ENCODE assay signal across 18 cellular contexts in the genomic region with DNA sequence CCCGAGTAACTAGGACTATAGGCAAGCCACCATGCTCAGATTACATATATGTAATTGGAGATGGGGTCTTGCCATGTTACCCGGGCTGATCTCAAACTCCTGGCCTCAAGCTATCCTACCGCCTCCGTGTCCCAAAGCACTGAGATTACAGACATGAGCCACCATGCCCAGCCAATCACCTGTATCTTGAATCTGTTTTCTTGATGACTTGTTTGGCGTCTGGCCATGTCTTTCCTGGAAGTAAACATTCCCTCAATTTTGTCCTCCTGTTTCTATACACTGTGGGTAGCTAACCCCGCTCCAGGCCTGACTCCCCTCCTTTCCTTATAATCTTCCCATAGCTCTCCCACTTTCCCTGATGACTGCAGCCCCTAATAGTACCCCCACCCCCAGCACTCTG.
A peak's percentile ranks its signal among the peaks of the same experiment; 100 is the strongest.
DNase-seq lines count a peak whose midpoint lies in the region; ATAC-seq, FAIRE-seq and TF ChIP-seq lines count a peak whose summit lies in the region.
"Had no signal": no experiment of that assay in that cellular context is flagged by ENCODE, and none has a peak within 500 bp of the region (broad histone marks: within the 10 kb centered on the region; RNA-seq: fewer than 3 reads in every experiment).

No MANE protein-coding gene starts in this region.

- no peak overlapping the region for H3K4me3 ChIP-seq in kidney (ENCODE audit: low read length in 2 of 2)
- no peak overlapping the region for H3K4me3 ChIP-seq in uterus
- H3K4me3 ChIP-seq: BLaER1 had no signal

- peaks cover 9% of the 10 kb centered on the region for H3K9me3 Mint-ChIP-seq in chondrocyte (ENCODE audit: low read depth)
- peaks cover 5% of the 10 kb centered on the region for H3K9me3 Mint-ChIP-seq in activated T-helper 1 cell treated with anti-CD3 and anti-CD28 coated beads, Interleukin-12 subunit alpha, Interleukin-12 subunit beta, Interleukin-2, Interleukin-4 antibody, amounts not matched to agents 30 ng/mL and 10 ng/mL and 1 ng/mL, durations not matched to agents 14 hours and 24 hours and 36 hours

- H3K4me1 ChIP-seq in kidney (ENCODE audit: control insufficient read depth in 1 of 2, insufficient read depth in 1 of 2, low read depth in 1 of 2, low read length in 2 of 2) (no peaks in the 10 kb centered on the region), uterus (no peaks in the 10 kb centered on the region)
- H3K4me1 ChIP-seq: Caco-2 had no signal

- H3K9me3 ChIP-seq in kidney (ENCODE audit: control insufficient read depth in 1 of 2, low read length in 2 of 2) (no peaks in the 10 kb centered on the region), uterus (no peaks in the 10 kb centered on the region)
- H3K9me3 ChIP-seq: Caco-2 had no signal

- H3K27me3 ChIP-seq in uterus: no peaks in the 10 kb centered on the region
- H3K27me3 ChIP-seq: BLaER1 had no signal

- H3K36me3 ChIP-seq in kidney (ENCODE audit: control insufficient read depth in 1 of 2, insufficient read depth in 2 of 2, low read length in 2 of 2) (no peaks in the 10 kb centered on the region), uterus (no peaks in the 10 kb centered on the region)
- H3K36me3 ChIP-seq: BLaER1 had no signal

- peak; percentile 4 for DNase-seq in NCI-H1105 treated with DMSO at 0.1 percent for 48 hours (lab: John Stamatoyannopoulos, UW)
- no peak for DNase-seq in NCI-H1105 (lab: John Stamatoyannopoulos, UW)
- DNase-seq in M059J (ENCODE audit: low read depth): peak; percentile 23
- peak; percentile 6 for DNase-seq in chondrocyte (ENCODE audit: low spot score)
- peak; percentile 16 for DNase-seq in kidney
- no peak for DNase-seq in activated T-helper 1 cell treated with anti-CD3 and anti-CD28 coated beads, Interleukin-12 subunit alpha, Interleukin-12 subunit beta, Interleukin-2, Interleukin-4 antibody, amounts not matched to agents 30 ng/mL and 10 ng/mL and 1 ng/mL, durations not matched to agents 14 hours and 24 hours and 36 hours (ENCODE audit: low spot score)
- DNase-seq in uterus: no peak
- DNase-seq: Caco-2; CD8-positive, alpha-beta memory T cell; DND-41; GDM1 had no signal

- no peaks in the 10 kb centered on the region for H3K4me1 Mint-ChIP-seq in chondrocyte (ENCODE audit: low read depth)
- no peaks in the 10 kb centered on the region for H3K4me1 Mint-ChIP-seq in activated T-helper 1 cell treated with anti-CD3 and anti-CD28 coated beads, Interleukin-12 subunit alpha, Interleukin-12 subunit beta, Interleukin-2, Interleukin-4 antibody, amounts not matched to agents 30 ng/mL and 10 ng/mL and 1 ng/mL, durations not matched to agents 14 hours and 24 hours and 36 hours (ENCODE audit: low read depth)

- TF ChIP-seq POLR2A in uterus (IDR thresholded peaks at IDR 0.05): no peak

- H3K27me3 Mint-ChIP-seq in chondrocyte (ENCODE audit: low read depth): no peaks in the 10 kb centered on the region
- H3K27me3 Mint-ChIP-seq in activated T-helper 1 cell treated with anti-CD3 and anti-CD28 coated beads, Interleukin-12 subunit alpha, Interleukin-12 subunit beta, Interleukin-2, Interleukin-4 antibody, amounts not matched to agents 30 ng/mL and 10 ng/mL and 1 ng/mL, durations not matched to agents 14 hours and 24 hours and 36 hours (ENCODE audit: insufficient read depth): peaks cover 24% of the 10 kb centered on the region

- H3K4me3 Mint-ChIP-seq in chondrocyte (ENCODE audit: unreplicated experiment): no peak overlapping the region
- H3K4me3 Mint-ChIP-seq in activated T-helper 1 cell treated with anti-CD3 and anti-CD28 coated beads, Interleukin-12 subunit alpha, Interleukin-12 subunit beta, Interleukin-2, Interleukin-4 antibody, amounts not matched to agents 30 ng/mL and 10 ng/mL and 1 ng/mL, durations not matched to agents 14 hours and 24 hours and 36 hours: no peak overlapping the region

- H3K27ac ChIP-seq in kidney (ENCODE audit: low read depth in 2 of 2, low read length in 2 of 2): no peak overlapping the region
- H3K27ac ChIP-seq in uterus: no peak overlapping the region
- H3K27ac ChIP-seq: 22Rv1, BLaER1 had no signal

- no peak overlapping the region for H3K27ac Mint-ChIP-seq in chondrocyte (ENCODE audit: unreplicated experiment)
- H3K27ac Mint-ChIP-seq in activated T-helper 1 cell treated with anti-CD3 and anti-CD28 coated beads, Interleukin-12 subunit alpha, Interleukin-12 subunit beta, Interleukin-2, Interleukin-4 antibody, amounts not matched to agents 30 ng/mL and 10 ng/mL and 1 ng/mL, durations not matched to agents 14 hours and 24 hours and 36 hours: no peak overlapping the region

- no peak for TF ChIP-seq CTCF in chondrocyte (IDR thresholded peaks at IDR 0.05)
- no peak for TF ChIP-seq CTCF in kidney (IDR thresholded peaks at IDR 0.05; ENCODE audit: borderline replicate concordance, extremely low read depth, insufficient read depth)
- TF ChIP-seq CTCF in uterus (IDR thresholded peaks at IDR 0.05): no peak

- H3K36me3 Mint-ChIP-seq in chondrocyte (ENCODE audit: low read depth): no peaks in the 10 kb centered on the region
- H3K36me3 Mint-ChIP-seq in activated T-helper 1 cell treated with anti-CD3 and anti-CD28 coated beads, Interleukin-12 subunit alpha, Interleukin-12 subunit beta, Interleukin-2, Interleukin-4 antibody, amounts not matched to agents 30 ng/mL and 10 ng/mL and 1 ng/mL, durations not matched to agents 14 hours and 24 hours and 36 hours (ENCODE audit: low read depth): no peaks in the 10 kb centered on the region

- intact Hi-C loops in kidney (cut with DNase I) (no loop called here), uterus (cut with DNase I; ENCODE audit: low total_unique reads) (no loop called here)
- intact Hi-C loops in activated T-helper 1 cell treated with anti-CD3 and anti-CD28 coated beads, Interleukin-12 subunit alpha, Interleukin-12 subunit beta, Interleukin-2, Interleukin-4 antibody, amounts not matched to agents 30 ng/mL and 10 ng/mL and 1 ng/mL, durations not matched to agents 14 hours and 24 hours and 36 hours (cut with micrococcal nuclease): no loop called here

- no peak overlapping the region for H3K9ac ChIP-seq in kidney (ENCODE audit: low read length in 2 of 2)
- H3K9ac ChIP-seq: BLaER1 had no signal

- ATAC-seq in GM21367 (IDR thresholded peaks at IDR 0.05; ENCODE audit: unreplicated experiment): no peak
- ATAC-seq: HCT116 had no signal

- FAIRE-seq in kidney (lab: Jason Lieb, UNC): no peak
- FAIRE-seq: GM12892, GM19239, H54 had no signal

Comparison
In these comparisons a context has a peak if more than half of its experiments do, and no peak if none do; other contexts are left out.
1. DNase-seq: peak in NCI-H1105 treated with DMSO at 0.1 percent for 48 hours (single experiment), M059J (single experiment), chondrocyte (single experiment) and kidney (single experiment); none in NCI-H1105 (single experiment), activated T-helper 1 cell treated with anti-CD3 and anti-CD28 coated beads, Interleukin-12 subunit alpha, Interleukin-12 subunit beta, Interleukin-2, Interleukin-4 antibody, amounts not matched to agents 30 ng/mL and 10 ng/mL and 1 ng/mL, durations not matched to agents 14 hours and 24 hours and 36 hours (single experiment) and uterus (0 of 2).